In genomic region chr6:46105568-46105967, GRCh38 we compare ENCODE assay signal across 20 cellular contexts. TPM values are rescaled to one million over a fixed set of nuclear protein-coding genes. Genes with fewer than 3 reads are reported as not detected.
DNase-seq lines count a peak whose midpoint lies in the region; ATAC-seq, FAIRE-seq and TF ChIP-seq lines count a peak whose summit lies in the region.
"Had no signal": no experiment of that assay in that cellular context is flagged by ENCODE, and none has a peak within 500 bp of the region (broad histone marks: within the 10 kb centered on the region; RNA-seq: fewer than 3 reads in every experiment).

No MANE protein-coding gene starts in this region.

- BruUV-seq in HCT116 (replicated peaks; lab: Mats Ljungman, UMichigan), result no TSS peak
- no TSS peak for BruUV-seq in GM12878 (replicated peaks; lab: Mats Ljungman, UMichigan)

- H3K4me2 ChIP-seq in HCT116 (ENCODE audit: low read length) (peak overlapping the region; percentile 17; the same call in 1 of the 2 replicates), GM12878 (ENCODE audit: control insufficient read depth, insufficient read depth) (no peak overlapping the region)

- no peaks in the 10 kb centered on the region for H3K9me2 ChIP-seq in HCT116 (ENCODE audit: insufficient read depth)

- SMC1A ChIA-PET in GM12878 (lab: Charles Lee; ENCODE audit: uncharacterized antibody, unreplicated experiment), result interaction anchor here (1.5 to 2.3 kb wide), 2 partner anchors 11 to 15 kb away, joined by 4 to 8 read pairs; no protein-coding TSS in a partner anchor

- 61% methylated on average over 1 of the region's 1 CpG for WGBS in GM12878 (ENCODE audit: insufficient coverage, insufficient replicate concordance, low lambda C conversion rate, missing lambda C conversion rate)

- H2AFZ ChIP-seq in HCT116 (ENCODE audit: low read depth, low read length, poor library complexity, severe bottlenecking), result no peak overlapping the region
- peak overlapping the region; percentile 63 for H2AFZ ChIP-seq in GM12878 (ENCODE audit: control insufficient read depth, low read depth, low read length)

- H4K20me1 ChIP-seq in HCT116 (ENCODE audit: insufficient read depth) (no peaks in the 10 kb centered on the region), GM12878 (ENCODE audit: control insufficient read depth, insufficient read depth) (no peaks in the 10 kb centered on the region)

- peaks cover 5% of the 10 kb centered on the region for H3K9me3 Mint-ChIP-seq in activated naive CD8-positive, alpha-beta T cell treated with anti-CD3 and anti-CD28 coated beads for 36 hours
- H3K9me3 Mint-ChIP-seq in activated naive CD8-positive, alpha-beta T cell treated with anti-CD3 and anti-CD28 coated beads, Interleukin-2, amount 50 U/mL, for 24 hours, result peaks cover 8% of the 10 kb centered on the region

- H3K9me3 ChIP-seq in HCT116 (ENCODE audit: control insufficient read depth in 1 of 2, insufficient read depth in 1 of 2, low read depth in 1 of 2, low read length in 2 of 2) (0 out of 4 replicates have a peak, but pooled peaks cover 0 to 3% of the 10 kb centered on the region in 2 experiments), GM12878 (replicated peaks; ENCODE audit: control insufficient read depth, insufficient read depth, low read length) (peaks cover 5% of the 10 kb centered on the region; the same call in 2 of the 3 replicates), gastrocnemius medialis (no peaks in the 10 kb centered on the region)
- H3K9me3 ChIP-seq: SJCRH30 had no signal

- peak overlapping the region; percentile 12; the same call in 1 of the 2 replicates for H3K27ac ChIP-seq in HCT116 (ENCODE audit: low read depth, low read length)
- peak overlapping the region; percentile 18; the same call in 1 of the 2 replicates for H3K27ac ChIP-seq in GM12878 (ENCODE audit: control insufficient read depth, insufficient read depth)
- peak overlapping the region; percentile 84 to 90 (median 86) for H3K27ac ChIP-seq in gastrocnemius medialis
- H3K27ac ChIP-seq: C4-2B, SJCRH30 had no signal

- H3K27ac Mint-ChIP-seq in activated naive CD8-positive, alpha-beta T cell treated with anti-CD3 and anti-CD28 coated beads for 36 hours, result peak overlapping the region; percentile 50
- no peak overlapping the region for H3K27ac Mint-ChIP-seq in activated naive CD8-positive, alpha-beta T cell treated with anti-CD3 and anti-CD28 coated beads, Interleukin-2, amount 50 U/mL, for 24 hours

- no peak for DNase-seq in activated naive CD8-positive, alpha-beta T cell treated with anti-CD3 and anti-CD28 coated beads for 36 hours
- DNase-seq in activated naive CD8-positive, alpha-beta T cell treated with anti-CD3 and anti-CD28 coated beads, Interleukin-2, amount 50 U/mL, for 24 hours, result no peak
- DNase-seq in HCT116 (ENCODE audit: low read depth, low spot score), result no peak
- no peak for DNase-seq in GM12878 (ENCODE audit: low read depth, low spot score)
- DNase-seq in gastrocnemius medialis, result peak; percentile 13 to 66
- DNase-seq in KG1 (lab: John Stamatoyannopoulos, UW), result no peak
- DNase-seq: Kasumi-1; NCI-H1417; NCI-H1694 treated with DMSO at 0.1 percent for 48 hours; NCI-H2081 treated with DMSO at 0.1 percent for 48 hours; NCI-H2171 treated with DMSO at 0.1 percent for 48 hours; NCI-H446 treated with DMSO at 0.1 percent for 48 hours; NCI-H526 treated with DMSO at 0.1 percent for 48 hours; NK-92 treated with Interleukin-12 subunit alpha and Interleukin-12 subunit beta, amount 100 ng/mL, for 24 hours; SJCRH30 had no signal

- H3K4me3 Mint-ChIP-seq in activated naive CD8-positive, alpha-beta T cell treated with anti-CD3 and anti-CD28 coated beads for 36 hours, result no peak overlapping the region
- no peak overlapping the region for H3K4me3 Mint-ChIP-seq in activated naive CD8-positive, alpha-beta T cell treated with anti-CD3 and anti-CD28 coated beads, Interleukin-2, amount 50 U/mL, for 24 hours

- intact Hi-C loops in HCT116 (cut with micrococcal nuclease) (no loop called here), GM12878 (cut with micrococcal nuclease; ENCODE audit: unreplicated experiment) (no loop called here), gastrocnemius medialis (cut with DNase I; ENCODE audit: low total_unique reads) (loop anchor here (2.0 to 5.0 kb wide), 2 partner anchors 23 to 67 kb away; partner anchors contain the start of genes ENPP4 and ENPP5)

- in situ Hi-C loops in GM12878 (cut with MboI) (no loop called here), gastrocnemius medialis (cut with MboI; ENCODE audit: low sequenced_read_pairs in 4 of 4) (no loop called here)

- no peak for TF ChIP-seq EP300 in GM12878 (IDR thresholded peaks at IDR 0.05; ENCODE audit: borderline replicate concordance in 1 of 2, control insufficient read depth in 1 of 2, low read depth in 2 of 2, low read length in 2 of 2)

- H3K4me3 ChIP-seq in HCT116 (replicated peaks in 1 of 2; ENCODE audit: low read depth in 1 of 2, low read length in 2 of 2) (no peak overlapping the region), GM12878 (no peak overlapping the region), gastrocnemius medialis (peak overlapping the region; percentile 13 to 43 (median 28))
- H3K4me3 ChIP-seq: SJCRH30 had no signal

- no peaks in the 10 kb centered on the region for H3K27me3 Mint-ChIP-seq in activated naive CD8-positive, alpha-beta T cell treated with anti-CD3 and anti-CD28 coated beads for 36 hours
- no peaks in the 10 kb centered on the region for H3K27me3 Mint-ChIP-seq in activated naive CD8-positive, alpha-beta T cell treated with anti-CD3 and anti-CD28 coated beads, Interleukin-2, amount 50 U/mL, for 24 hours

- no peak for FAIRE-seq in GM12878 (lab: Jason Lieb, UNC)
- FAIRE-seq: A204.1, G401.6 had no signal

- no peaks in the 10 kb centered on the region for H3K36me3 ChIP-seq in HCT116 (ENCODE audit: control insufficient read depth in 1 of 2, insufficient read depth in 2 of 2, low read length in 2 of 2)
- H3K36me3 ChIP-seq in GM12878 (ENCODE audit: control insufficient read depth in 2 of 2, insufficient read depth in 2 of 2, low read length in 1 of 2), result no peaks in the 10 kb centered on the region
- no peaks in the 10 kb centered on the region for H3K36me3 ChIP-seq in gastrocnemius medialis
- H3K36me3 ChIP-seq: SJCRH30 had no signal

- CTCF ChIA-PET in HCT116 (lab: Charles Lee) (interaction anchor here (0.9 to 1.3 kb wide), 2 partner anchors 15 kb away, joined by 3 to 11 read pairs; no protein-coding TSS in a partner anchor), GM12878 (lab: Yijun Ruan, JAX) (interaction anchor here (0.7 to 2.2 kb wide), 5 partner anchors 10 to 314 kb away, joined by 3 to 7 read pairs (median 5); no protein-coding TSS in a partner anchor)

- POLR2A ChIA-PET in HCT116 (lab: Charles Lee), result no interaction called here
- POLR2A ChIA-PET in GM12878 (lab: Charles Lee), result no interaction called here

- no peak for ATAC-seq in activated naive CD8-positive, alpha-beta T cell treated with anti-CD3 and anti-CD28 coated beads, Interleukin-2, amount 50 U/mL, for 24 hours
- peak; percentile 72 for ATAC-seq in HCT116
- no peak for ATAC-seq in GM12878
- ATAC-seq in gastrocnemius medialis, result peak; percentile 88 to 93
- no peak for ATAC-seq in HG03175 (IDR thresholded peaks at IDR 0.05; ENCODE audit: unreplicated experiment)
- ATAC-seq: Panc1 had no signal

- H3K27me3 ChIP-seq in HCT116 (ENCODE audit: insufficient read depth, low read length) (no peaks in the 10 kb centered on the region), GM12878 (replicated peaks in 1 of 2; ENCODE audit: control insufficient read depth in 2 of 2, insufficient read depth in 2 of 2, low read length in 1 of 2) (no peaks in the 10 kb centered on the region), gastrocnemius medialis (no peaks in the 10 kb centered on the region)
- H3K27me3 ChIP-seq: SJCRH30 had no signal

- no peaks in the 10 kb centered on the region for H3K79me2 ChIP-seq in HCT116 (ENCODE audit: insufficient read depth, low read length)
- no peaks in the 10 kb centered on the region for H3K79me2 ChIP-seq in GM12878 (ENCODE audit: control insufficient read depth, insufficient read depth, low read length)

- RAD21 ChIA-PET in HCT116 (lab: Charles Lee; ENCODE audit: low non-redundant PET in 1 of 2, low total read pairs in 2 of 2, uncharacterized antibody in 2 of 2, unreplicated experiment in 2 of 2), result no interaction called here
- RAD21 ChIA-PET in GM12878 (lab: Charles Lee; ENCODE audit: unreplicated experiment), result interaction anchor here (1.3 to 2.2 kb wide), 2 partner anchors 23 to 25 kb away, joined by 5 to 7 read pairs; partner anchors contain the start of gene ENPP4

- peaks cover 21% of the 10 kb centered on the region for H3K4me1 Mint-ChIP-seq in activated naive CD8-positive, alpha-beta T cell treated with anti-CD3 and anti-CD28 coated beads for 36 hours
- H3K4me1 Mint-ChIP-seq in activated naive CD8-positive, alpha-beta T cell treated with anti-CD3 and anti-CD28 coated beads, Interleukin-2, amount 50 U/mL, for 24 hours, result peaks cover 36% of the 10 kb centered on the region

- TF ChIP-seq CTCF in HCT116 (IDR thresholded peaks at IDR 0.05 in 2 of 3, conservative IDR thresholded peaks at IDR 0.05 in 1 of 3; ENCODE audit: borderline replicate concordance in 1 of 3, insufficient read depth in 1 of 3, low read depth in 2 of 3, low read length in 2 of 3), result no peak
- TF ChIP-seq CTCF in GM12878 (IDR thresholded peaks at IDR 0.05 in 2 of 3, conservative IDR thresholded peaks at IDR 0.05 in 1 of 3; ENCODE audit: control insufficient read depth in 2 of 3, extremely low read depth in 1 of 3, insufficient read depth in 1 of 3, low read depth in 3 of 3, low read length in 3 of 3), result no peak
- TF ChIP-seq CTCF in gastrocnemius medialis (IDR thresholded peaks at IDR 0.05 in 4 of 5, conservative IDR thresholded peaks at IDR 0.05 in 1 of 5), result no peak

- TF ChIP-seq POLR2A in HCT116 (IDR thresholded peaks at IDR 0.05; ENCODE audit: borderline replicate concordance, extremely low read depth, insufficient read depth, insufficient read length) (no peak), GM12878 (IDR thresholded peaks at IDR 0.05; ENCODE audit: low read depth, low read length) (no peak), gastrocnemius medialis (IDR thresholded peaks at IDR 0.05) (peak in 1 of 2 donors; percentile 33)

- peaks cover 9 to 14% of the 10 kb centered on the region in 2 experiments; a peak in 3 of 4 replicates for H3K4me1 ChIP-seq in HCT116 (ENCODE audit: control insufficient read depth in 1 of 2, insufficient read depth in 2 of 2, low read length in 2 of 2)
- H3K4me1 ChIP-seq in GM12878 (ENCODE audit: control insufficient read depth, insufficient read depth, low read length), result peaks cover 15% of the 10 kb centered on the region; the same call in 1 of the 2 replicates
- H3K4me1 ChIP-seq in gastrocnemius medialis, result peaks cover 27 to 33% of the 10 kb centered on the region in 2 donors
- H3K4me1 ChIP-seq: SJCRH30 had no signal

- H3K9ac ChIP-seq in HCT116 (ENCODE audit: low read length) (no peak overlapping the region), GM12878 (ENCODE audit: control insufficient read depth, insufficient read depth, low read length) (no peak overlapping the region; the same call in 1 of the 2 replicates)

- H3K36me3 Mint-ChIP-seq in activated naive CD8-positive, alpha-beta T cell treated with anti-CD3 and anti-CD28 coated beads for 36 hours, result peaks cover 18% of the 10 kb centered on the region
- H3K36me3 Mint-ChIP-seq in activated naive CD8-positive, alpha-beta T cell treated with anti-CD3 and anti-CD28 coated beads, Interleukin-2, amount 50 U/mL, for 24 hours (ENCODE audit: low read depth), result peaks cover 4% of the 10 kb centered on the region

- TF ChIP-seq RAD21 in HCT116 (IDR thresholded peaks at IDR 0.05; ENCODE audit: low read depth) (0 out of 2 replicates have a peak, but pooled peaks have one; percentile 7), GM12878 (IDR thresholded peaks at IDR 0.05; ENCODE audit: insufficient read depth, low read depth, low read length) (no peak)

RNA-seq across cellular contexts. Expression of gene ENPP4, which starts 24.2 kb away (rescaled TPM):
- total RNA-seq in activated naive CD8-positive, alpha-beta T cell treated with anti-CD3 and anti-CD28 coated beads for 36 hours, result 1 to 10 TPM; 8.6 TPM
- total RNA-seq in HCT116 (2021; ENCODE audit: unreplicated experiment), result 9.6 TPM
- polyA plus RNA-seq in HCT116 (2012), result 4.0 and 4.8 TPM in 2 replicates
- 28.7 and 32.5 TPM in 2 replicates for total RNA-seq in GM12878 (2013; cell fraction: nucleolus; rRNA removed)
- 4.7 and 6.5 TPM in 2 replicates for total RNA-seq in GM12878 (2014; rRNA removed)
- total RNA-seq in GM12878 (2014; rRNA removed; fragmentation: Illumina TruSeq; extraction: Trizol), result 7.3 and 7.5 TPM in 2 replicates
- 4.9 and 5.3 TPM in 2 replicates for total RNA-seq in GM12878 (2021)
- polyA plus RNA-seq in GM12878 (2011; ENCODE audit: low read depth), result 2.0 TPM
- 9.7 and 13.9 TPM in 2 replicates for polyA plus RNA-seq in GM12878 (2011; rRNA removed)
- 2.6 and 3.2 TPM in 2 replicates for polyA plus RNA-seq in GM12878 (2011; cell fraction: cytosol; rRNA removed)
- 3.6 and 4.3 TPM in 2 replicates for polyA plus RNA-seq in GM12878 (2011; cell fraction: nucleus; rRNA removed)
- 4.2 and 8.1 TPM in 2 replicates for polyA plus RNA-seq in GM12878 (2012)
- polyA plus RNA-seq in GM12878 (2014; fragmentation: Illumina TruSeq; extraction: Trizol), result 5.8 and 7.1 TPM in 2 replicates
- polyA plus RNA-seq in GM12878 (2014; fragmentation: Nextera tagmentation; extraction: Ambion mirVana), result 1 to 10 TPM; 3.3 to 5.2 TPM
- polyA plus RNA-seq in GM12878 (2014; rRNA removed), result 2.7 and 3.9 TPM in 2 replicates
- 1 to 10 TPM; 5.2 to 5.4 TPM for polyA plus RNA-seq in GM12878 (2016; fragmentation: Nextera tagmentation; extraction: Ambion mirVana)
- polyA minus RNA-seq in GM12878 (2011; rRNA and poly(A)+ RNA removed), result 6.1 and 10.5 TPM in 2 replicates
- 3.3 and 4.0 TPM in 2 replicates for polyA minus RNA-seq in GM12878 (2011; cell fraction: cytosol; rRNA and poly(A)+ RNA removed)
- 6.6 and 6.8 TPM in 2 replicates for polyA minus RNA-seq in GM12878 (2011; cell fraction: nucleus; rRNA and poly(A)+ RNA removed)
- total RNA-seq in gastrocnemius medialis, result 10 to 100 TPM; 25.1 to 41.8 (median 33.1) TPM

Comparison
In these comparisons a context has a peak if more than half of its experiments do, and no peak if none do; other contexts are left out.
1. DNase-seq: peak in gastrocnemius medialis (2 of 2); none in activated naive CD8-positive, alpha-beta T cell treated with anti-CD3 and anti-CD28 coated beads for 36 hours (single experiment), activated naive CD8-positive, alpha-beta T cell treated with anti-CD3 and anti-CD28 coated beads, Interleukin-2, amount 50 U/mL, for 24 hours (single experiment), HCT116 (single experiment), GM12878 (single experiment) and KG1 (single experiment).
2. ATAC-seq: peak in HCT116 (single experiment) and gastrocnemius medialis (2 of 2); none in activated naive CD8-positive, alpha-beta T cell treated with anti-CD3 and anti-CD28 coated beads, Interleukin-2, amount 50 U/mL, for 24 hours (single experiment), GM12878 (single experiment) and HG03175 (single experiment).
3. H3K27ac ChIP-seq: peak in every context shown above with its lines; median percentile 86 in gastrocnemius medialis; 18 in GM12878; 12 in HCT116.
4. H3K4me3 ChIP-seq: peak in gastrocnemius medialis (4 of 4); none in HCT116 (0 of 2) and GM12878 (single experiment).